ENCODE assay signal across 1 cellular context in the genomic region with DNA sequence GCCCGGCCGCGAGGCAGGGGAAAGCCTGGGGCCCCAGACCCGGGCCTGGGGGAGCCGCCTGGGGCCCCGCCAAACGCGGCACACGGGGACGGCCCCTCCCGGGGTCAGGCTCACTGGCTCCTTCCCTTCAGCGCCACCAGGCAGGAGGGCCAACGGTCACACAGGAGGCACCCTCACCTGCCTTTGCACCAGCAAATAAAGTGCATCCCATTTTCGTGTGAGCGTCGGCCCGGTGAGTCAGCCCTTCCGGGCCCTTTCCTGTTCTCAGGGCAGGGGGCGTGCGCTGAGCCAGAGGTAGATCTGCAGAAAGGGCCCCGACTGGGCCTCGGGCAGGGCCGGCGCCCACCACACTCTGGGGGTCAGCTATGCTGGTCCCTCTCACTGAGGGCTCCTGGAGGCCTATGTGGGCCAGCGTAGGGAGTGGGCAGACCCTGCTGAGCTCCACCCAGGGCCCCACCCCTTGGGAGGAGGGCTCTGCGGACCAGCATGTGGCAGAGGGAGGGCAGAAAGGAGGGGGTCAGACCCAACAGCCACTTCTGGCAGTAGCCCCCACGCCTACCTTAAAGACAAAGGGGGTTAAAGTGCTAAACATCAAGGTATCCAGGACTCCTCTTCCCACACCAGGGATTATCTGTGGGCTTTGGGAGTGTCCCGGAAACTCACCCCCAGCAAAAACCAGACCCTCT.
A peak's percentile ranks its signal among the peaks of the same experiment; 100 is the strongest.
TF ChIP-seq lines count a peak whose summit lies in the region.

No MANE protein-coding gene starts in this region.

TF ChIP-seq in K562, 482 proteins besides CTCF, POLR2A, EP300 and RAD21 (continued from another document):
- TF ChIP-seq, protein P1, sequence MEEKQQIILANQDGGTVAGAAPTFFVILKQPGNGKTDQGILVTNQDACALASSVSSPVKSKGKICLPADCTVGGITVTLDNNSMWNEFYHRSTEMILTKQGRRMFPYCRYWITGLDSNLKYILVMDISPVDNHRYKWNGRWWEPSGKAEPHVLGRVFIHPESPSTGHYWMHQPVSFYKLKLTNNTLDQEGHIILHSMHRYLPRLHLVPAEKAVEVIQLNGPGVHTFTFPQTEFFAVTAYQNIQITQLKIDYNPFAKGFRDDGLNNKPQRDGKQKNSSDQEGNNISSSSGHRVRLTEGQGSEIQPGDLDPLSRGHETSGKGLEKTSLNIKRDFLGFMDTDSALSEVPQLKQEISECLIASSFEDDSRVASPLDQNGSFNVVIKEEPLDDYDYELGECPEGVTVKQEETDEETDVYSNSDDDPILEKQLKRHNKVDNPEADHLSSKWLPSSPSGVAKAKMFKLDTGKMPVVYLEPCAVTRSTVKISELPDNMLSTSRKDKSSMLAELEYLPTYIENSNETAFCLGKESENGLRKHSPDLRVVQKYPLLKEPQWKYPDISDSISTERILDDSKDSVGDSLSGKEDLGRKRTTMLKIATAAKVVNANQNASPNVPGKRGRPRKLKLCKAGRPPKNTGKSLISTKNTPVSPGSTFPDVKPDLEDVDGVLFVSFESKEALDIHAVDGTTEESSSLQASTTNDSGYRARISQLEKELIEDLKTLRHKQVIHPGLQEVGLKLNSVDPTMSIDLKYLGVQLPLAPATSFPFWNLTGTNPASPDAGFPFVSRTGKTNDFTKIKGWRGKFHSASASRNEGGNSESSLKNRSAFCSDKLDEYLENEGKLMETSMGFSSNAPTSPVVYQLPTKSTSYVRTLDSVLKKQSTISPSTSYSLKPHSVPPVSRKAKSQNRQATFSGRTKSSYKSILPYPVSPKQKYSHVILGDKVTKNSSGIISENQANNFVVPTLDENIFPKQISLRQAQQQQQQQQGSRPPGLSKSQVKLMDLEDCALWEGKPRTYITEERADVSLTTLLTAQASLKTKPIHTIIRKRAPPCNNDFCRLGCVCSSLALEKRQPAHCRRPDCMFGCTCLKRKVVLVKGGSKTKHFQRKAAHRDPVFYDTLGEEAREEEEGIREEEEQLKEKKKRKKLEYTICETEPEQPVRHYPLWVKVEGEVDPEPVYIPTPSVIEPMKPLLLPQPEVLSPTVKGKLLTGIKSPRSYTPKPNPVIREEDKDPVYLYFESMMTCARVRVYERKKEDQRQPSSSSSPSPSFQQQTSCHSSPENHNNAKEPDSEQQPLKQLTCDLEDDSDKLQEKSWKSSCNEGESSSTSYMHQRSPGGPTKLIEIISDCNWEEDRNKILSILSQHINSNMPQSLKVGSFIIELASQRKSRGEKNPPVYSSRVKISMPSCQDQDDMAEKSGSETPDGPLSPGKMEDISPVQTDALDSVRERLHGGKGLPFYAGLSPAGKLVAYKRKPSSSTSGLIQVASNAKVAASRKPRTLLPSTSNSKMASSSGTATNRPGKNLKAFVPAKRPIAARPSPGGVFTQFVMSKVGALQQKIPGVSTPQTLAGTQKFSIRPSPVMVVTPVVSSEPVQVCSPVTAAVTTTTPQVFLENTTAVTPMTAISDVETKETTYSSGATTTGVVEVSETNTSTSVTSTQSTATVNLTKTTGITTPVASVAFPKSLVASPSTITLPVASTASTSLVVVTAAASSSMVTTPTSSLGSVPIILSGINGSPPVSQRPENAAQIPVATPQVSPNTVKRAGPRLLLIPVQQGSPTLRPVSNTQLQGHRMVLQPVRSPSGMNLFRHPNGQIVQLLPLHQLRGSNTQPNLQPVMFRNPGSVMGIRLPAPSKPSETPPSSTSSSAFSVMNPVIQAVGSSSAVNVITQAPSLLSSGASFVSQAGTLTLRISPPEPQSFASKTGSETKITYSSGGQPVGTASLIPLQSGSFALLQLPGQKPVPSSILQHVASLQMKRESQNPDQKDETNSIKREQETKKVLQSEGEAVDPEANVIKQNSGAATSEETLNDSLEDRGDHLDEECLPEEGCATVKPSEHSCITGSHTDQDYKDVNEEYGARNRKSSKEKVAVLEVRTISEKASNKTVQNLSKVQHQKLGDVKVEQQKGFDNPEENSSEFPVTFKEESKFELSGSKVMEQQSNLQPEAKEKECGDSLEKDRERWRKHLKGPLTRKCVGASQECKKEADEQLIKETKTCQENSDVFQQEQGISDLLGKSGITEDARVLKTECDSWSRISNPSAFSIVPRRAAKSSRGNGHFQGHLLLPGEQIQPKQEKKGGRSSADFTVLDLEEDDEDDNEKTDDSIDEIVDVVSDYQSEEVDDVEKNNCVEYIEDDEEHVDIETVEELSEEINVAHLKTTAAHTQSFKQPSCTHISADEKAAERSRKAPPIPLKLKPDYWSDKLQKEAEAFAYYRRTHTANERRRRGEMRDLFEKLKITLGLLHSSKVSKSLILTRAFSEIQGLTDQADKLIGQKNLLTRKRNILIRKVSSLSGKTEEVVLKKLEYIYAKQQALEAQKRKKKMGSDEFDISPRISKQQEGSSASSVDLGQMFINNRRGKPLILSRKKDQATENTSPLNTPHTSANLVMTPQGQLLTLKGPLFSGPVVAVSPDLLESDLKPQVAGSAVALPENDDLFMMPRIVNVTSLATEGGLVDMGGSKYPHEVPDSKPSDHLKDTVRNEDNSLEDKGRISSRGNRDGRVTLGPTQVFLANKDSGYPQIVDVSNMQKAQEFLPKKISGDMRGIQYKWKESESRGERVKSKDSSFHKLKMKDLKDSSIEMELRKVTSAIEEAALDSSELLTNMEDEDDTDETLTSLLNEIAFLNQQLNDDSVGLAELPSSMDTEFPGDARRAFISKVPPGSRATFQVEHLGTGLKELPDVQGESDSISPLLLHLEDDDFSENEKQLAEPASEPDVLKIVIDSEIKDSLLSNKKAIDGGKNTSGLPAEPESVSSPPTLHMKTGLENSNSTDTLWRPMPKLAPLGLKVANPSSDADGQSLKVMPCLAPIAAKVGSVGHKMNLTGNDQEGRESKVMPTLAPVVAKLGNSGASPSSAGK (IDR thresholded peaks at IDR 0.05): no peak
- TF ChIP-seq, protein P2, sequence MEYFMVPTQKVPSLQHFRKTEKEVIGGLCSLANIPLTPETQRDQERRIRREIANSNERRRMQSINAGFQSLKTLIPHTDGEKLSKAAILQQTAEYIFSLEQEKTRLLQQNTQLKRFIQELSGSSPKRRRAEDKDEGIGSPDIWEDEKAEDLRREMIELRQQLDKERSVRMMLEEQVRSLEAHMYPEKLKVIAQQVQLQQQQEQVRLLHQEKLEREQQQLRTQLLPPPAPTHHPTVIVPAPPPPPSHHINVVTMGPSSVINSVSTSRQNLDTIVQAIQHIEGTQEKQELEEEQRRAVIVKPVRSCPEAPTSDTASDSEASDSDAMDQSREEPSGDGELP (CRISPR knock-in tag; IDR thresholded peaks at IDR 0.05; ENCODE audit: borderline replicate concordance): peak; percentile 64; the same call in 1 of the 2 replicates
- TF ChIP-seq, protein P3, sequence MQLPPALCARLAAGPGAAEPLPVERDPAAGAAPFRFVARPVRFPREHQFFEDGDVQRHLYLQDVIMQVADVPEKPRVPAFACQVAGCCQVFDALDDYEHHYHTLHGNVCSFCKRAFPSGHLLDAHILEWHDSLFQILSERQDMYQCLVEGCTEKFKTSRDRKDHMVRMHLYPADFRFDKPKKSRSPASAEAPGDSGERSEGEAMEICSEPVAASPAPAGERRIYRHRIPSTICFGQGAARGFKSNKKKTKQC (CRISPR knock-in tag; IDR thresholded peaks at IDR 0.05): 0 out of 2 replicates have a peak, but pooled peaks have one; percentile 59
- TF ChIP-seq SRSF7 (optimal IDR thresholded peaks at IDR 0.05; ENCODE audit: low read depth, low read length) (no peak), HNRNPLL (IDR thresholded peaks at IDR 0.05; ENCODE audit: low read depth, low read length, poor library complexity, severe bottlenecking) (no peak), BRF1 (IDR thresholded peaks at IDR 0.05; ENCODE audit: borderline replicate concordance, extremely low read depth, insufficient read length) (no peak), SMARCB1 (IDR thresholded peaks at IDR 0.05; ENCODE audit: insufficient read length, low read depth) (no peak), POLR2G (IDR thresholded peaks at IDR 0.05; ENCODE audit: low read depth, low read length) (peak; percentile 72), MAZ (CRISPR knock-in tag; conservative IDR thresholded peaks at IDR 0.05 in 1 of 2, IDR thresholded peaks at IDR 0.05 in 1 of 2) (peak; percentile 27 to 50; a peak in 1 of 4 replicates), FUS (optimal IDR thresholded peaks at IDR 0.05; ENCODE audit: low read depth, low read length) (no peak), BRD4 (IDR thresholded peaks at IDR 0.05) (no peak), KAT7 (CRISPR knock-in tag; IDR thresholded peaks at IDR 0.05; ENCODE audit: borderline replicate concordance) (peak; percentile 64; the same call in 1 of the 2 replicates), MYC (IDR thresholded peaks at IDR 0.05; ENCODE audit: low read depth, low read length) (no peak), MYC (CRISPR knock-in tag; IDR thresholded peaks at IDR 0.05; ENCODE audit: borderline replicate concordance, low read depth) (no peak), ZBTB7A (IDR thresholded peaks at IDR 0.05; ENCODE audit: borderline replicate concordance, control insufficient read depth, low read depth, low read length) (peak; percentile 75; the same call in 1 of the 2 replicates), PHF21A (IDR thresholded peaks at IDR 0.05; ENCODE audit: borderline replicate concordance, low read depth) (no peak), MAFG (tag; conservative IDR thresholded peaks at IDR 0.05) (no peak), ZNF75A (CRISPR knock-in tag; IDR thresholded peaks at IDR 0.05) (no peak)
- TF ChIP-seq, protein P4, sequence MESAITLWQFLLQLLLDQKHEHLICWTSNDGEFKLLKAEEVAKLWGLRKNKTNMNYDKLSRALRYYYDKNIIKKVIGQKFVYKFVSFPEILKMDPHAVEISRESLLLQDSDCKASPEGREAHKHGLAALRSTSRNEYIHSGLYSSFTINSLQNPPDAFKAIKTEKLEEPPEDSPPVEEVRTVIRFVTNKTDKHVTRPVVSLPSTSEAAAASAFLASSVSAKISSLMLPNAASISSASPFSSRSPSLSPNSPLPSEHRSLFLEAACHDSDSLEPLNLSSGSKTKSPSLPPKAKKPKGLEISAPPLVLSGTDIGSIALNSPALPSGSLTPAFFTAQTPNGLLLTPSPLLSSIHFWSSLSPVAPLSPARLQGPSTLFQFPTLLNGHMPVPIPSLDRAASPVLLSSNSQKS (CRISPR knock-in tag; IDR thresholded peaks at IDR 0.05): no peak
TF ChIP-seq in K562: peak in this region for 43.
